In the genomic region with DNA sequence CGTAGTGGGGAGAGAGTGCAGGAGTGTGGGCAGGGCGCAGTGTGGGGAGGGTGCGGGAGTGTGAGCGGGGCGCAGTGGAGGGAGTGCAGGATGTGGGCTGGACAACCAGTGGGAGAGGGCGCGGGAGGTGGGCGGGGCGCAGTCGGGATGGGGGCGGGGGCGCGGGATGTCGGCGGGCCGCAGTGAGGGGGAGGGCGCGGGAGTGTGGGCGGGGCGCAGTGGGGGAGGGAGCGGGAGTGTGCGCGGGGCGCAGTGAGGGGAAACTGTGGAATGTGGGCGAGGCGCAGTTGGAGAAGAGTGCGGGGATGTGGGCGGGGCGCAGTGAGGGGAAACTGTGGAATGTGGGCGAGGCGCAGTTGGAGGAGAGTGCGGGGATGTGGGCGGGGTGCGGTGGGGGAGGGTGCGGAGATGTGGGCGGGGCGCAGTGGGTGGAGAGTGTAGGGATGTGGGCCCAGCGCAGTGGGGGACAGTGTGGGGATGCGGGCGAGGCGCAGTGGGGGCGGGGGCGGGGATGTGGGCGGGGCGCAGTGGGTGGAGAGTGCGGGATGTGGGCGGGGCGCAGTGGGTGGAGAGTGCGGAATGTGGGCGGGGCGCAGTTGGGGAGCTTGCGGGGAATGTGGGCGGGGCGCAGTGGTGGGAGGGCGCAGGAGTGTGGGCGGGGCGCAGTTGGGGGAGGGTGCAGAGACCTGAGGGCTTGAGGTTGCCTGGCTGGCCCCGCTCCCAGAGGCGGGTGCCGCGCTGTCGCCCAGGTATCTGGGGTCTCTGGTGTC, we compare ENCODE assay signal across 8 cellular contexts. TPM values are rescaled to one million over a fixed set of nuclear protein-coding genes. Genes with fewer than 3 reads are reported as not detected.
DNase-seq lines count a peak whose midpoint lies in the region; ATAC-seq and TF ChIP-seq lines count a peak whose summit lies in the region.

A gene (plus strand): TSS at position 723 of the 770 bp plus-strand sequence. CDS start 257 bp downstream, outside the sequence.

- no peak for TF ChIP-seq EP300 in ovary (IDR thresholded peaks at IDR 0.05)

- no peaks in the 10 kb centered on the region for H3K9me3 ChIP-seq in ovary

- intact Hi-C loops in Calu3 (cut with micrococcal nuclease; ENCODE audit: unreplicated experiment), result loop anchor here (10.0 kb wide), 1 partner anchor 340 kb away; no protein-coding TSS in a partner anchor
- intact Hi-C loops in cardiac septum (cut with DNase I), result no loop called here
- intact Hi-C loops in ovary (cut with DNase I), result loop anchor here in 1 of 4 donors (5.0 kb wide), 1 partner anchor 147 kb away; a partner anchor contains a TSS

- DNase-seq in Calu3 (peak; percentile 89), NCI-H69 (lab: John Stamatoyannopoulos, UW) (peak; percentile 77), cardiac septum (ENCODE audit: low spot score) (peak; percentile 93), ovary (peak; percentile 92 to 96 (median 94))
- no peak for DNase-seq in activated naive CD8-positive, alpha-beta T cell treated with anti-CD3 and anti-CD28 coated beads for 36 hours

- H3K9me3 Mint-ChIP-seq in Calu3 (ENCODE audit: low read depth, unreplicated experiment), result no peaks in the 10 kb centered on the region
- H3K9me3 Mint-ChIP-seq in activated naive CD8-positive, alpha-beta T cell treated with anti-CD3 and anti-CD28 coated beads for 36 hours, result peaks cover 1% of the 10 kb centered on the region

- H3K4me3 Mint-ChIP-seq in Calu3 (ENCODE audit: low read depth, unreplicated experiment), result peak within 1 kb of the TSS; percentile 85
- H3K4me3 Mint-ChIP-seq in activated naive CD8-positive, alpha-beta T cell treated with anti-CD3 and anti-CD28 coated beads for 36 hours, result peak within 1 kb of the TSS; percentile 22

- no peaks in the 10 kb centered on the region for H3K36me3 ChIP-seq in ovary

- CTCF ChIA-PET in Calu3 (lab: Charles Lee), result interaction anchor here (0.6 to 1.3 kb wide), 4 partner anchors 9 to 458 kb away, joined by 3 to 5 read pairs (median 4); no protein-coding TSS in a partner anchor

- H3K4me1 ChIP-seq in ovary (ENCODE audit: insufficient read depth), result peaks cover 11% of the 10 kb centered on the region

- TF ChIP-seq CTCF in Calu3 (IDR thresholded peaks at IDR 0.05; ENCODE audit: unreplicated experiment) (no peak), ovary (IDR thresholded peaks at IDR 0.05) (no peak)

- BruUV-seq in Calu3 (replicated peaks; lab: Mats Ljungman, UMichigan), result no TSS peak

- no peaks in the 10 kb centered on the region for H3K27me3 ChIP-seq in ovary

- 1 to 3% (median 2%) methylated on average over 40 to 62 of the region's 62 CpGs for WGBS in ovary, 3 donors

- peak within 1 kb of the TSS; percentile 77 to 83 for H3K27ac ChIP-seq in ovary

- ATAC-seq in HG02981 (IDR thresholded peaks at IDR 0.05; ENCODE audit: unreplicated experiment) (no peak), GM21390 (IDR thresholded peaks at IDR 0.05; ENCODE audit: unreplicated experiment) (no peak), GM19452 (IDR thresholded peaks at IDR 0.05; ENCODE audit: unreplicated experiment) (no peak)

- H3K27me3 Mint-ChIP-seq in Calu3 (ENCODE audit: unreplicated experiment), result no peaks in the 10 kb centered on the region
- H3K27me3 Mint-ChIP-seq in activated naive CD8-positive, alpha-beta T cell treated with anti-CD3 and anti-CD28 coated beads for 36 hours, result peaks cover 84% of the 10 kb centered on the region

- H3K4me3 ChIP-seq in ovary, result peak within 1 kb of the TSS; percentile 46

- TF ChIP-seq POLR2A in ovary (IDR thresholded peaks at IDR 0.05), result no peak

- H3K36me3 Mint-ChIP-seq in Calu3 (ENCODE audit: insufficient read depth, unreplicated experiment), result peaks cover 20% of the 10 kb centered on the region
- no peaks in the 10 kb centered on the region for H3K36me3 Mint-ChIP-seq in activated naive CD8-positive, alpha-beta T cell treated with anti-CD3 and anti-CD28 coated beads for 36 hours

- peak within 1 kb of the TSS; percentile 82 for H3K27ac Mint-ChIP-seq in Calu3 (ENCODE audit: unreplicated experiment)
- H3K27ac Mint-ChIP-seq in activated naive CD8-positive, alpha-beta T cell treated with anti-CD3 and anti-CD28 coated beads for 36 hours, result no peak within 1 kb of the TSS

- H3K4me1 Mint-ChIP-seq in Calu3 (ENCODE audit: low read depth, unreplicated experiment), result peaks cover 13% of the 10 kb centered on the region
- H3K4me1 Mint-ChIP-seq in activated naive CD8-positive, alpha-beta T cell treated with anti-CD3 and anti-CD28 coated beads for 36 hours, result peaks cover 8% of the 10 kb centered on the region

RNA-seq across cellular contexts. Expression of the gene that starts here (rescaled TPM):
- 1.4 TPM in 2 replicates for total RNA-seq in Calu3 (2022)
- not detected for total RNA-seq in activated naive CD8-positive, alpha-beta T cell treated with anti-CD3 and anti-CD28 coated beads for 36 hours
- total RNA-seq in cardiac septum, result not detected
- 10 to 100 TPM in 1 of 7 donors, 1 to 10 TPM in 6; 1.9 to 52.4 (median 4.6) TPM for total RNA-seq in ovary
- polyA plus RNA-seq in ovary, result 1 to 10 TPM; 3.1 to 4.3 TPM

Comparison
In these comparisons a context has a peak if more than half of its experiments do, and no peak if none do; other contexts are left out.
1. Peak in DNase-seq in cardiac septum; RNA of the gene not detected or under 1 TPM.